26 cellular contexts compared by ENCODE assay signal in genomic region chr12:120069278-120069677, GRCh38.
"Had no signal": no experiment of that assay in that cellular context is flagged by ENCODE, and none has a peak within 500 bp of the region (broad histone marks: within the 10 kb centered on the region; RNA-seq: fewer than 3 reads in every experiment).

No MANE protein-coding gene starts in this region.

- DNase-seq: activated CD4-positive, alpha-beta T cell treated with anti-CD3 and anti-CD28 coated beads, Interleukin-2, amount 10 ng/mL, durations not matched to agents 7 days and 5 days; activated CD4-positive, alpha-beta T cell treated with anti-CD3 and anti-CD28 coated beads, Interleukin-2, amount 50 U/mL, for 48 hours; activated CD8-positive, alpha-beta T cell treated with anti-CD3 and anti-CD28 coated beads, Interleukin-2, amount 10 ng/mL, durations not matched to agents 7 days and 5 days; activated gamma-delta T cell treated with Interleukin-2 at 50 U/mL for 16 hours; activated naive CD4-positive, alpha-beta T cell treated with anti-CD3 and anti-CD28 coated beads, Interleukin-2, amount 10 ng/mL, durations not matched to agents 7 days and 5 days; activated naive CD8-positive, alpha-beta T cell treated with anti-CD3 and anti-CD28 coated beads, Interleukin-2, amount 10 ng/mL, durations not matched to agents 7 days and 5 days; anterior cingulate cortex; NCI-H1092 treated with DMSO at 0.1 percent for 48 hours; NCI-H1417; NCI-H146; NCI-H187; NCI-H2081; NCI-H226; NCI-H446 treated with DMSO at 0.1 percent for 48 hours; NCI-H524 treated with DMSO at 0.1 percent for 48 hours; RPMI8226; SHP77 treated with DMSO at 0.1 percent for 48 hours; SK-N-SH had no signal

- H3K27ac Mint-ChIP-seq: activated CD4-positive, alpha-beta T cell treated with anti-CD3 and anti-CD28 coated beads, Interleukin-2, amount 10 ng/mL, durations not matched to agents 7 days and 5 days; activated CD8-positive, alpha-beta T cell treated with anti-CD3 and anti-CD28 coated beads, Interleukin-2, amount 10 ng/mL, durations not matched to agents 7 days and 5 days; activated naive CD8-positive, alpha-beta T cell treated with anti-CD3 and anti-CD28 coated beads, Interleukin-2, amount 10 ng/mL, durations not matched to agents 7 days and 5 days; brain; T-helper 1 cell treated with Interleukin-12 subunit alpha and Interleukin-12 subunit beta and Interleukin-4 antibody, amounts not matched to agents 30 μg/mL and 1 μg/mL, for 36 hours; T-helper 2 cell treated with Interferon-gamma antibody and Interleukin-4, amounts not matched to agents 5 μg/mL and 100 μg/mL, for 36 hours had no signal

- FAIRE-seq: bronchial epithelial cell, colon, TTC549 had no signal

- ATAC-seq: activated CD8-positive, alpha-beta T cell treated with anti-CD3 and anti-CD28 coated beads, Interleukin-2, amount 10 ng/mL, durations not matched to agents 7 days and 5 days; K562; Panc1 had no signal

- H3K9me3 Mint-ChIP-seq: activated CD4-positive, alpha-beta T cell treated with anti-CD3 and anti-CD28 coated beads, Interleukin-2, amount 10 ng/mL, durations not matched to agents 7 days and 5 days; activated naive CD4-positive, alpha-beta T cell treated with anti-CD3 and anti-CD28 coated beads, Interleukin-2, amount 10 ng/mL, durations not matched to agents 7 days and 5 days; activated naive CD8-positive, alpha-beta T cell treated with anti-CD3 and anti-CD28 coated beads, Interleukin-2, amount 10 ng/mL, durations not matched to agents 7 days and 5 days; brain; T-helper 1 cell treated with Interleukin-12 subunit alpha and Interleukin-12 subunit beta and Interleukin-4 antibody, amounts not matched to agents 30 μg/mL and 1 μg/mL, for 36 hours; T-helper 2 cell treated with Interferon-gamma antibody and Interleukin-4, amounts not matched to agents 5 μg/mL and 100 μg/mL, for 36 hours had no signal
